In genomic region chr4:124184767-124185166, GRCh38 we compare ENCODE assay signal across 1 cellular context.
TF ChIP-seq lines count a peak whose summit lies in the region.

No MANE protein-coding gene starts in this region.

TF ChIP-seq in GM23338, 12 proteins besides CTCF, POLR2A, EP300 and RAD21 (continued from another document):
- no peak for TF ChIP-seq REST (IDR thresholded peaks at IDR 0.05; ENCODE audit: unreplicated experiment)
- no peak for TF ChIP-seq NANOG (IDR thresholded peaks at IDR 0.05; ENCODE audit: borderline replicate concordance)
- no peak for TF ChIP-seq EZH2phosphoT487 (IDR thresholded peaks at IDR 0.05; ENCODE audit: unreplicated experiment)
- no peak for TF ChIP-seq EZH2 (IDR thresholded peaks at IDR 0.05; ENCODE audit: low read depth, unreplicated experiment)
- TF ChIP-seq ZNF331 (CRISPR knock-in tag; IDR thresholded peaks at IDR 0.05; ENCODE audit: low read depth): no peak
- TF ChIP-seq STAT1 (IDR thresholded peaks at IDR 0.05; ENCODE audit: unreplicated experiment): no peak
TF ChIP-seq in GM23338: peak in this region for 0.
